10 cellular contexts compared by ENCODE assay signal in genomic region chr22:37222440-37222971, GRCh38. TPM values are rescaled to one million over a fixed set of nuclear protein-coding genes. Genes with fewer than 3 reads are reported as not detected.
DNase-seq lines count a peak whose midpoint lies in the region; TF ChIP-seq lines count a peak whose summit lies in the region.
"Had no signal": no experiment of that assay in that cellular context is flagged by ENCODE, and none has a peak within 500 bp of the region (broad histone marks: within the 10 kb centered on the region; RNA-seq: fewer than 3 reads in every experiment).

No MANE protein-coding gene starts in this region.

- peak overlapping the region; percentile 55 for H3K4me3 Mint-ChIP-seq in activated naive CD4-positive, alpha-beta T cell treated with anti-CD3 and anti-CD28 coated beads, Interleukin-2, amount 10 ng/mL, durations not matched to agents 7 days and 5 days
- H3K4me3 Mint-ChIP-seq: endodermal cell had no signal

- no peaks in the 10 kb centered on the region for H3K27me3 Mint-ChIP-seq in activated naive CD4-positive, alpha-beta T cell treated with anti-CD3 and anti-CD28 coated beads, Interleukin-2, amount 10 ng/mL, durations not matched to agents 7 days and 5 days

- intact Hi-C loops in transverse colon (cut with DNase I; ENCODE audit: low total_unique reads) (no loop called here), posterior vena cava (cut with DNase I) (no loop called here)

- TF ChIP-seq CTCF in transverse colon (IDR thresholded peaks at IDR 0.05) = no peak

- H3K36me3 Mint-ChIP-seq in activated naive CD4-positive, alpha-beta T cell treated with anti-CD3 and anti-CD28 coated beads, Interleukin-2, amount 10 ng/mL, durations not matched to agents 7 days and 5 days = peaks cover 67% of the 10 kb centered on the region

- peaks cover 0 to 3% (median 0%) of the 10 kb centered on the region in 4 donors for H3K4me1 ChIP-seq in transverse colon
- no peaks in the 10 kb centered on the region for H3K4me1 ChIP-seq in SJCRH30
- H3K4me1 ChIP-seq: parathyroid adenoma had no signal

- TF ChIP-seq EP300 in transverse colon (IDR thresholded peaks at IDR 0.05; ENCODE audit: low read depth) = no peak

- peaks cover 7% of the 10 kb centered on the region for H3K9me3 Mint-ChIP-seq in activated naive CD4-positive, alpha-beta T cell treated with anti-CD3 and anti-CD28 coated beads, Interleukin-2, amount 10 ng/mL, durations not matched to agents 7 days and 5 days

- 47 to 63% methylated on average over 3 to 8 of the region's 8 CpGs for WGBS in transverse colon (ENCODE audit: low coverage in 1 of 2), 2 donors

- CTCF ChIA-PET in activated naive CD4-positive, alpha-beta T cell treated with anti-CD3 and anti-CD28 coated beads, Interleukin-2, amount 10 ng/mL, durations not matched to agents 7 days and 5 days (lab: Charles Lee) = interaction anchor here (0.7 to 1.4 kb wide), 7 partner anchors 17 to 146 kb away, joined by 3 to 7 read pairs (median 3); partner anchors contain the start of gene RAC2

- DNase-seq in stimulated activated CD4-positive, alpha-beta T cell treated with anti-CD3 and anti-CD28 coated beads, Interleukin-1b, Interleukin-23, amount 100 ng/mL, for 48 hours = peak; percentile 76
- DNase-seq in stimulated activated CD4-positive, alpha-beta T cell treated with anti-CD3 and anti-CD28 coated beads, Interleukin-2, amount 100 ng/mL, for 48 hours = no peak
- DNase-seq in activated naive CD4-positive, alpha-beta T cell treated with anti-CD3 and anti-CD28 coated beads, Interleukin-2, amount 10 ng/mL, durations not matched to agents 7 days and 5 days = peak; percentile 71
- DNase-seq in transverse colon (peak; percentile 28), posterior vena cava (ENCODE audit: low spot score) (no peak), SJCRH30 (no peak)
- DNase-seq: endodermal cell, NCI-H1694 treated with DMSO at 0.1 percent for 48 hours had no signal

- H3K36me3 ChIP-seq in transverse colon (no peaks in the 10 kb centered on the region), SJCRH30 (no peaks in the 10 kb centered on the region)

- peaks cover 92% of the 10 kb centered on the region for H3K4me1 Mint-ChIP-seq in activated naive CD4-positive, alpha-beta T cell treated with anti-CD3 and anti-CD28 coated beads, Interleukin-2, amount 10 ng/mL, durations not matched to agents 7 days and 5 days

- in situ Hi-C loops in transverse colon (cut with MboI; ENCODE audit: low pct_ligation_motif_present in 1 of 4, low pct_unique_long_range_greater_than_20kb in 1 of 4, low sequenced_read_pairs in 3 of 4) = loop anchor here in 1 of 4 donors (25.0 kb wide), 1 partner anchor 435 kb away; the partner anchor contains the start of gene IFT27

- no peak for TF ChIP-seq POLR2A in transverse colon (IDR thresholded peaks at IDR 0.05)

- H3K4me3 ChIP-seq in transverse colon (no peak overlapping the region), SJCRH30 (no peak overlapping the region)

- H3K27ac ChIP-seq in transverse colon (peak overlapping the region; percentile 21 to 72 (median 45)), SJCRH30 (no peak overlapping the region)
- H3K27ac ChIP-seq: parathyroid adenoma had no signal

- H3K27me3 ChIP-seq in transverse colon (no peaks in the 10 kb centered on the region), SJCRH30 (no peaks in the 10 kb centered on the region)

- H3K9me3 ChIP-seq in transverse colon (no peaks in the 10 kb centered on the region), SJCRH30 (replicated peaks) (no peaks in the 10 kb centered on the region)

- peak overlapping the region; percentile 96 for H3K27ac Mint-ChIP-seq in activated naive CD4-positive, alpha-beta T cell treated with anti-CD3 and anti-CD28 coated beads, Interleukin-2, amount 10 ng/mL, durations not matched to agents 7 days and 5 days
- H3K27ac Mint-ChIP-seq: endodermal cell had no signal

RNA-seq across cellular contexts. Expression of gene SSTR3, which starts 10.2 kb away (rescaled TPM):
- total RNA-seq in transverse colon (under 1 TPM in 2 of 4 donors, not detected in 2; 0.16 to 0.41 TPM), posterior vena cava (not detected)
- total RNA-seq in SJCRH30 (2014; rRNA removed; shearing (Covaris generic)) = not detected in 2 replicates
- total RNA-seq: RPMI7951 had no signal

RNA-seq across cellular contexts. Expression of gene RAC2, which starts 21.6 kb away (rescaled TPM):
- total RNA-seq in transverse colon (10 to 100 TPM in 3 of 4 donors, 1 to 10 TPM in 1; 5.2 to 36.3 (median 24.0) TPM), posterior vena cava (10 to 100 TPM; 12.9 to 17.5 TPM)
- not detected in 2 replicates for total RNA-seq in SJCRH30 (2014; rRNA removed; shearing (Covaris generic))

RNA-seq across cellular contexts. Expression of gene C1QTNF6, which starts 34.5 kb away (rescaled TPM):
- total RNA-seq in transverse colon = 10 to 100 TPM in 1 of 4 donors, 1 to 10 TPM in 3; 1.4 to 68.8 (median 7.5) TPM
- total RNA-seq in posterior vena cava = 1 to 10 TPM; 1.8 to 6.3 TPM
- 0.08 TPM in 1 of 2 replicates, not detected in the other for total RNA-seq in SJCRH30 (2014; rRNA removed; shearing (Covaris generic))

RNA-seq across cellular contexts. Expression of gene CYTH4, which starts 59.8 kb away (rescaled TPM):
- total RNA-seq in transverse colon (10 to 100 TPM in 2 of 4 donors, 1 to 10 TPM in 2; 1.4 to 26.9 (median 10.6) TPM), posterior vena cava (10 to 100 TPM; 20.7 to 31.7 TPM)
- total RNA-seq in SJCRH30 (2014; rRNA removed; shearing (Covaris generic)) = not detected in 2 replicates
- total RNA-seq: endodermal cell had no signal

Comparison
In these comparisons a context has a peak if more than half of its experiments do, and no peak if none do; other contexts are left out.
1. DNase-seq: peak in stimulated activated CD4-positive, alpha-beta T cell treated with anti-CD3 and anti-CD28 coated beads, Interleukin-1b, Interleukin-23, amount 100 ng/mL, for 48 hours (single experiment), activated naive CD4-positive, alpha-beta T cell treated with anti-CD3 and anti-CD28 coated beads, Interleukin-2, amount 10 ng/mL, durations not matched to agents 7 days and 5 days (single experiment) and transverse colon (single experiment); none in stimulated activated CD4-positive, alpha-beta T cell treated with anti-CD3 and anti-CD28 coated beads, Interleukin-2, amount 100 ng/mL, for 48 hours (0 of 2), posterior vena cava (single experiment) and SJCRH30 (0 of 2).